In the genomic region with DNA sequence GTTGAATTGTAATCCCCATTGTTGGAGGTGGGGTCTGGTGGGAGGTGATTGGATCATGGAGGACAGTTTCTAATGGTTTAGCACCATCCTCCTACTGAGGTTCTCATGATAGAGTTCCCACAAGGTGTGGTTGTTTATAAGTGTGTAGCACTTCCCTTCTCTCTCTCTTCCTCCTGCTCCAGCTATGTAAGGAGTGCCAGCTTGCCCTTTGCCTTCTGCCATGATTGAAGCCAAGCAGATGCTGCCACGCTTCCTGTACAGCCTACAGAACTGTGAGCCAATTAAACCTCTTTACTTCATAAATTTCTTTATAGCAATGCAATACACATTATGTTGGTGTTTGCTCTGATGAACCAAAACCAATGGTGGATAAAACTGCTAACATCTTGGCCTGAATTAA, we compare ENCODE assay signal across 7 cellular contexts.
"Had no signal": no experiment of that assay in that cellular context is flagged by ENCODE, and none has a peak within 500 bp of the region (broad histone marks: within the 10 kb centered on the region; RNA-seq: fewer than 3 reads in every experiment).

No MANE protein-coding gene starts in this region.

- H3K9me3 ChIP-seq: HAP-1 had no signal

- H3K27ac ChIP-seq: GM23248 had no signal

- ATAC-seq: HCT116, HepG2 had no signal

- H3K4me1 ChIP-seq: HAP-1 had no signal

- H3K4me3 ChIP-seq: GM23248, HAP-1 had no signal

- FAIRE-seq: HepG2 had no signal

- DNase-seq: GM23248, GOT3, H7, HFFc6 had no signal

- H3K36me3 ChIP-seq: HAP-1 had no signal
